Comparison of ENCODE assay signal across 1 cellular context in the genomic region with DNA sequence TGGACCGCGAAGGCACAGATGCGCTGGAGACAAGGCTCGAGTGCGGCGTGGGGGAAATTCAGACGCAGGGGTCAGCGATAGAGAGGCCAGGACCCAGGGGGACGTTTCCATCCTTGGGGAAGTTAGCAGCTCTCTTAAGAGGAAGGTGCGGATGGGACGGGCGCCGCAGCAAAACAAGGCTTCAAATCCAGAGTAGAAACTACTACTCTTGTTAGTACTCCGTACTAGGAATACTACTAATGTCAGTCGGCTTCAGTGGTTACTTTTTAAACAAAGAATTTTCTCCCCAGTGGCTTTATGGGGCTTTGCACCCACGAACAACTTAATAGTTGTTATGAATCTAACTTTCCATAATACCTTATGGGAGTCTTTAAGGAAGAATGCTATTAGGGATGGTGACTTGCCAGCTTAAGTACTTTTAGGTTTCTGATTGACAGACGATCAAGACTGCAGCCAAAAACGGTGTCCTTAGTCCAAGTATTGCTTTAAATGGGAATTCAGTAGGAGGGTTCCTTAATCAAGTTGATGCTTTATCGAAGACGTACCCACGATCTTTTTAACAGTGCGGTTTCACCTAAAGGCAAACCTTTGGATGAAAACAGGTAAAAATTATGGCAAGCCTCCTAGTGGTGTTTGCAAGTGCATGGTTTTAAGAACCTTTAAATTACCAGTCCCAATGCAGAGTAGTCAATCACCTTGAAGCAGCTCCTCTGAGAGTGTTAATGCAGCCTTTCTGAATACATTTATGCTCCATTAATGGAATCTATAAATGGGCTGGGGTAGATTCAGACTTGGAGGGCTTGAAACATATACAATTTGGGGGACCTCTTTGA.
TF ChIP-seq lines count a peak whose summit lies in the region.

No MANE protein-coding gene starts in this region.

TF ChIP-seq in K562, 482 proteins besides CTCF, POLR2A, EP300 and RAD21 (continued from another document):
- TF ChIP-seq, protein P1, sequence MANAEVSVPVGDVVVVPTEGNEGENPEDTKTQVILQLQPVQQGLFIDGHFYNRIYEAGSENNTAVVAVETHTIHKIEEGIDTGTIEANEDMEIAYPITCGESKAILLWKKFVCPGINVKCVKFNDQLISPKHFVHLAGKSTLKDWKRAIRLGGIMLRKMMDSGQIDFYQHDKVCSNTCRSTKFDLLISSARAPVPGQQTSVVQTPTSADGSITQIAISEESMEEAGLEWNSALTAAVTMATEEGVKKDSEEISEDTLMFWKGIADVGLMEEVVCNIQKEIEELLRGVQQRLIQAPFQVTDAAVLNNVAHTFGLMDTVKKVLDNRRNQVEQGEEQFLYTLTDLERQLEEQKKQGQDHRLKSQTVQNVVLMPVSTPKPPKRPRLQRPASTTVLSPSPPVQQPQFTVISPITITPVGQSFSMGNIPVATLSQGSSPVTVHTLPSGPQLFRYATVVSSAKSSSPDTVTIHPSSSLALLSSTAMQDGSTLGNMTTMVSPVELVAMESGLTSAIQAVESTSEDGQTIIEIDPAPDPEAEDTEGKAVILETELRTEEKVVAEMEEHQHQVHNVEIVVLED (CRISPR knock-in tag; IDR thresholded peaks at IDR 0.05) = peak; percentile 30; the same call in 1 of the 2 replicates
- TF ChIP-seq NFYB (IDR thresholded peaks at IDR 0.05; ENCODE audit: extremely low read depth, insufficient read length) = no peak
- no peak for TF ChIP-seq ATF1 (CRISPR knock-in tag; IDR thresholded peaks at IDR 0.05)
- peak; percentile 35; the same call in 1 of the 2 replicates for TF ChIP-seq ATF1 (tag; IDR thresholded peaks at IDR 0.05)
- TF ChIP-seq BHLHE40 (IDR thresholded peaks at IDR 0.05; ENCODE audit: low read length) = no peak
- TF ChIP-seq, protein P2, sequence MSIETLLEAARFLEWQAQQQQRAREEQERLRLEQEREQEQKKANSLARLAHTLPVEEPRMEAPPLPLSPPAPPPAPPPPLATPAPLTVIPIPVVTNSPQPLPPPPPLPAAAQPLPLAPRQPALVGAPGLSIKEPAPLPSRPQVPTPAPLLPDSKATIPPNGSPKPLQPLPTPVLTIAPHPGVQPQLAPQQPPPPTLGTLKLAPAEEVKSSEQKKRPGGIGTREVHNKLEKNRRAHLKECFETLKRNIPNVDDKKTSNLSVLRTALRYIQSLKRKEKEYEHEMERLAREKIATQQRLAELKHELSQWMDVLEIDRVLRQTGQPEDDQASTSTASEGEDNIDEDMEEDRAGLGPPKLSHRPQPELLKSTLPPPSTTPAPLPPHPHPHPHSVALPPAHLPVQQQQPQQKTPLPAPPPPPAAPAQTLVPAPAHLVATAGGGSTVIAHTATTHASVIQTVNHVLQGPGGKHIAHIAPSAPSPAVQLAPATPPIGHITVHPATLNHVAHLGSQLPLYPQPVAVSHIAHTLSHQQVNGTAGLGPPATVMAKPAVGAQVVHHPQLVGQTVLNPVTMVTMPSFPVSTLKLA (conservative IDR thresholded peaks at IDR 0.05) = no peak
- TF ChIP-seq CHD2 (IDR thresholded peaks at IDR 0.05; ENCODE audit: low read depth, low read length) = no peak
- TF ChIP-seq, protein P3, sequence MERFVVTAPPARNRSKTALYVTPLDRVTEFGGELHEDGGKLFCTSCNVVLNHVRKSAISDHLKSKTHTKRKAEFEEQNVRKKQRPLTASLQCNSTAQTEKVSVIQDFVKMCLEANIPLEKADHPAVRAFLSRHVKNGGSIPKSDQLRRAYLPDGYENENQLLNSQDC (CRISPR knock-in tag; IDR thresholded peaks at IDR 0.05) = no peak
- no peak for TF ChIP-seq CHD4 (IDR thresholded peaks at IDR 0.05; ENCODE audit: insufficient read depth, insufficient replicate concordance, low read depth, low read length, poor library complexity, severe bottlenecking)
- TF ChIP-seq, protein P4, sequence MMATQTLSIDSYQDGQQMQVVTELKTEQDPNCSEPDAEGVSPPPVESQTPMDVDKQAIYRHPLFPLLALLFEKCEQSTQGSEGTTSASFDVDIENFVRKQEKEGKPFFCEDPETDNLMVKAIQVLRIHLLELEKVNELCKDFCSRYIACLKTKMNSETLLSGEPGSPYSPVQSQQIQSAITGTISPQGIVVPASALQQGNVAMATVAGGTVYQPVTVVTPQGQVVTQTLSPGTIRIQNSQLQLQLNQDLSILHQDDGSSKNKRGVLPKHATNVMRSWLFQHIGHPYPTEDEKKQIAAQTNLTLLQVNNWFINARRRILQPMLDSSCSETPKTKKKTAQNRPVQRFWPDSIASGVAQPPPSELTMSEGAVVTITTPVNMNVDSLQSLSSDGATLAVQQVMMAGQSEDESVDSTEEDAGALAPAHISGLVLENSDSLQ (IDR thresholded peaks at IDR 0.05) = peak; percentile 82
- peak; percentile 51 for TF ChIP-seq HMBOX1 (IDR thresholded peaks at IDR 0.05)
- no peak for TF ChIP-seq FIP1L1 (IDR thresholded peaks at IDR 0.05; ENCODE audit: low read depth, low read length, poor library complexity, severe bottlenecking)
- TF ChIP-seq ZNF75A (CRISPR knock-in tag; IDR thresholded peaks at IDR 0.05) = no peak
- no peak for TF ChIP-seq ZNF224 (CRISPR knock-in tag; IDR thresholded peaks at IDR 0.05)
- TF ChIP-seq, protein P5, sequence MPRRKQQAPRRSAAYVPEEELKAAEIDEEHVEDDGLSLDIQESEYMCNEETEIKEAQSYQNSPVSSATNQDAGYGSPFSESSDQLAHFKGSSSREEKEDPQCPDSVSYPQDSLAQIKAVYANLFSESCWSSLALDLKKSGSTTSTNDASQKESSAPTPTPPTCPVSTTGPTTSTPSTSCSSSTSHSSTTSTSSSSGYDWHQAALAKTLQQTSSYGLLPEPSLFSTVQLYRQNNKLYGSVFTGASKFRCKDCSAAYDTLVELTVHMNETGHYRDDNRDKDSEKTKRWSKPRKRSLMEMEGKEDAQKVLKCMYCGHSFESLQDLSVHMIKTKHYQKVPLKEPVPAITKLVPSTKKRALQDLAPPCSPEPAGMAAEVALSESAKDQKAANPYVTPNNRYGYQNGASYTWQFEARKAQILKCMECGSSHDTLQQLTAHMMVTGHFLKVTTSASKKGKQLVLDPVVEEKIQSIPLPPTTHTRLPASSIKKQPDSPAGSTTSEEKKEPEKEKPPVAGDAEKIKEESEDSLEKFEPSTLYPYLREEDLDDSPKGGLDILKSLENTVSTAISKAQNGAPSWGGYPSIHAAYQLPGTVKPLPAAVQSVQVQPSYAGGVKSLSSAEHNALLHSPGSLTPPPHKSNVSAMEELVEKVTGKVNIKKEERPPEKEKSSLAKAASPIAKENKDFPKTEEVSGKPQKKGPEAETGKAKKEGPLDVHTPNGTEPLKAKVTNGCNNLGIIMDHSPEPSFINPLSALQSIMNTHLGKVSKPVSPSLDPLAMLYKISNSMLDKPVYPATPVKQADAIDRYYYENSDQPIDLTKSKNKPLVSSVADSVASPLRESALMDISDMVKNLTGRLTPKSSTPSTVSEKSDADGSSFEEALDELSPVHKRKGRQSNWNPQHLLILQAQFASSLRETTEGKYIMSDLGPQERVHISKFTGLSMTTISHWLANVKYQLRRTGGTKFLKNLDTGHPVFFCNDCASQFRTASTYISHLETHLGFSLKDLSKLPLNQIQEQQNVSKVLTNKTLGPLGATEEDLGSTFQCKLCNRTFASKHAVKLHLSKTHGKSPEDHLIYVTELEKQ (CRISPR knock-in tag; IDR thresholded peaks at IDR 0.05) = no peak
- no peak for TF ChIP-seq U2AF2 (optimal IDR thresholded peaks at IDR 0.05; ENCODE audit: low read depth, low read length)
- TF ChIP-seq, protein P6, sequence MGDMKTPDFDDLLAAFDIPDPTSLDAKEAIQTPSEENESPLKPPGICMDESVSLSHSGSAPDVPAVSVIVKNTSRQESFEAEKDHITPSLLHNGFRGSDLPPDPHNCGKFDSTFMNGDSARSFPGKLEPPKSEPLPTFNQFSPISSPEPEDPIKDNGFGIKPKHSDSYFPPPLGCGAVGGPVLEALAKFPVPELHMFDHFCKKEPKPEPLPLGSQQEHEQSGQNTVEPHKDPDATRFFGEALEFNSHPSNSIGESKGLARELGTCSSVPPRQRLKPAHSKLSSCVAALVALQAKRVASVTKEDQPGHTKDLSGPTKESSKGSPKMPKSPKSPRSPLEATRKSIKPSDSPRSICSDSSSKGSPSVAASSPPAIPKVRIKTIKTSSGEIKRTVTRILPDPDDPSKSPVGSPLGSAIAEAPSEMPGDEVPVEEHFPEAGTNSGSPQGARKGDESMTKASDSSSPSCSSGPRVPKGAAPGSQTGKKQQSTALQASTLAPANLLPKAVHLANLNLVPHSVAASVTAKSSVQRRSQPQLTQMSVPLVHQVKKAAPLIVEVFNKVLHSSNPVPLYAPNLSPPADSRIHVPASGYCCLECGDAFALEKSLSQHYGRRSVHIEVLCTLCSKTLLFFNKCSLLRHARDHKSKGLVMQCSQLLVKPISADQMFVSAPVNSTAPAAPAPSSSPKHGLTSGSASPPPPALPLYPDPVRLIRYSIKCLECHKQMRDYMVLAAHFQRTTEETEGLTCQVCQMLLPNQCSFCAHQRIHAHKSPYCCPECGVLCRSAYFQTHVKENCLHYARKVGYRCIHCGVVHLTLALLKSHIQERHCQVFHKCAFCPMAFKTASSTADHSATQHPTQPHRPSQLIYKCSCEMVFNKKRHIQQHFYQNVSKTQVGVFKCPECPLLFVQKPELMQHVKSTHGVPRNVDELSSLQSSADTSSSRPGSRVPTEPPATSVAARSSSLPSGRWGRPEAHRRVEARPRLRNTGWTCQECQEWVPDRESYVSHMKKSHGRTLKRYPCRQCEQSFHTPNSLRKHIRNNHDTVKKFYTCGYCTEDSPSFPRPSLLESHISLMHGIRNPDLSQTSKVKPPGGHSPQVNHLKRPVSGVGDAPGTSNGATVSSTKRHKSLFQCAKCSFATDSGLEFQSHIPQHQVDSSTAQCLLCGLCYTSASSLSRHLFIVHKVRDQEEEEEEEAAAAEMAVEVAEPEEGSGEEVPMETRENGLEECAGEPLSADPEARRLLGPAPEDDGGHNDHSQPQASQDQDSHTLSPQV (IDR thresholded peaks at IDR 0.05) = no peak
- TF ChIP-seq, protein P7, sequence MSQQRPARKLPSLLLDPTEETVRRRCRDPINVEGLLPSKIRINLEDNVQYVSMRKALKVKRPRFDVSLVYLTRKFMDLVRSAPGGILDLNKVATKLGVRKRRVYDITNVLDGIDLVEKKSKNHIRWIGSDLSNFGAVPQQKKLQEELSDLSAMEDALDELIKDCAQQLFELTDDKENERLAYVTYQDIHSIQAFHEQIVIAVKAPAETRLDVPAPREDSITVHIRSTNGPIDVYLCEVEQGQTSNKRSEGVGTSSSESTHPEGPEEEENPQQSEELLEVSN (IDR thresholded peaks at IDR 0.05; ENCODE audit: borderline replicate concordance in 1 of 2, extremely low read depth in 1 of 2, insufficient read depth in 1 of 2, insufficient read length in 1 of 2, low read depth in 1 of 2, low read length in 1 of 2, poor library complexity in 1 of 2, severe bottlenecking in 1 of 2) = no peak
- no peak for TF ChIP-seq NR2C2 (CRISPR knock-in tag; IDR thresholded peaks at IDR 0.05)
- TF ChIP-seq NR2C2 (tag; IDR thresholded peaks at IDR 0.05) = no peak
- TF ChIP-seq EP400 (IDR thresholded peaks at IDR 0.05) = no peak
- TF ChIP-seq, protein P8, sequence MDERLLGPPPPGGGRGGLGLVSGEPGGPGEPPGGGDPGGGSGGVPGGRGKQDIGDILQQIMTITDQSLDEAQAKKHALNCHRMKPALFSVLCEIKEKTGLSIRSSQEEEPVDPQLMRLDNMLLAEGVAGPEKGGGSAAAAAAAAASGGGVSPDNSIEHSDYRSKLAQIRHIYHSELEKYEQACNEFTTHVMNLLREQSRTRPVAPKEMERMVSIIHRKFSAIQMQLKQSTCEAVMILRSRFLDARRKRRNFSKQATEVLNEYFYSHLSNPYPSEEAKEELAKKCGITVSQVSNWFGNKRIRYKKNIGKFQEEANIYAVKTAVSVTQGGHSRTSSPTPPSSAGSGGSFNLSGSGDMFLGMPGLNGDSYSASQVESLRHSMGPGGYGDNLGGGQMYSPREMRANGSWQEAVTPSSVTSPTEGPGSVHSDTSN (CRISPR knock-in tag; IDR thresholded peaks at IDR 0.05; ENCODE audit: low read depth) = no peak
- TF ChIP-seq, protein P8 (tag; conservative IDR thresholded peaks at IDR 0.05; ENCODE audit: low read depth) = 0 out of 2 replicates have a peak, but pooled peaks have one; percentile 22
TF ChIP-seq in K562: peak in this region for 5.
